8 cellular contexts compared by ENCODE assay signal in the genomic region with DNA sequence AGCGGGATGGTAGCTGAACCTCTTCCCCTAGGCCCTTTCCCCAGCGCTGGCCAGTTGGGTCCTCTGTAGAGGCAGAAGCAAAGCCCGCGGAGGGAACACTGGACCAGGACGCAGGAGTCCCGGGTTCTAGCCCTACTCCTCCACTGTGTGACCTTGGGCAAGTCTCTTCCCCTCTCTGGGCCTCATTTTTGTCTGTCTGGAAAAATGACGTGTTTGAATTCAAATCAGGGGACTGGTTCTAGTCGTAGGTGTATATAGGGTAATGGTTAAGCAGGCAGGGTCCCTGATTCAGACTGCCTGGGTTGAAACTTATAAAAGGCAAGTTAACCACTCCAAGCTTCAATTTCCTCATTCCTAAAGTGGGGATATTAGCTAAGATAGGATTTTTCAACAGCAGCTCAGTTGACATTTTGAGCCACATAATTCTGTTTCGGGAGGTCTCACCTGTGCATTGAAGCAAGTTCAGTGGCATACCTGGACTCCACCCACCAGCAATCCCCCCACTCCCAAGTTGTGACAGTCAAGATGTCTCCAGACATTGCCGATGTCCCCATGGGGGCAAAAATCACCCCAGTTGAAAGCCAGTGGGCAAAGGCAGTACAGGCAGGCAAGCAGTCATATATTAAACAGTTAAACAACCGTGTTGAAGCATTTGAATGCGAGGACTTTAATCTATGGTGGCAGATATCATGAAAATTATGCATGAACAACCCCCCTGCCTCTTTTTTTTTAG. TPM values are rescaled to one million over a fixed set of nuclear protein-coding genes. Genes with fewer than 3 reads are reported as not detected.
DNase-seq lines count a peak whose midpoint lies in the region; ATAC-seq, FAIRE-seq and TF ChIP-seq lines count a peak whose summit lies in the region.

No MANE protein-coding gene starts in this region.

- 33% methylated on average over 12 of the region's 12 CpGs; no CpG with 5 or more reads in 1 of the 2 experiments for WGBS in H1 (ENCODE audit: extremely low coverage in 1 of 2, insufficient coverage in 1 of 2, insufficient read length in 1 of 2, insufficient replicate concordance in 2 of 2, low coverage in 1 of 2, low lambda C conversion rate in 2 of 2, missing lambda C conversion rate in 1 of 2), 2 experiments

- CTCF ChIA-PET in H1 (lab: Charles Lee; ENCODE audit: partially characterized antibody), result interaction anchor here (0.6 to 2.8 kb wide), 7 partner anchors 8 to 27 kb away, joined by 3 to 8 read pairs (median 3); no protein-coding TSS in a partner anchor

- H2BK5ac ChIP-seq in H1 (ENCODE audit: low read depth, low read length), result no peak overlapping the region

- no peak overlapping the region; the same call in 1 of the 2 replicates for H2BK12ac ChIP-seq in H1 (ENCODE audit: low read depth, low read length)

- no peak for TF ChIP-seq RAD21 in H1 (IDR thresholded peaks at IDR 0.05 in 1 of 2, conservative IDR thresholded peaks at IDR 0.05 in 1 of 2; ENCODE audit: low read depth in 2 of 2, low read length in 2 of 2)

- ATAC-seq in RWPE2 (ENCODE audit: low read depth), result no peak
- ATAC-seq in HG03565 (IDR thresholded peaks at IDR 0.05; ENCODE audit: unreplicated experiment), result no peak

- H3K79me2 ChIP-seq in H1 (ENCODE audit: control insufficient read depth in 1 of 2, insufficient read depth in 2 of 2, low read length in 2 of 2), result peaks cover 0 to 7% of the 10 kb centered on the region in 2 experiments; a peak in 1 of 4 replicates

- POLR2A ChIA-PET in H1 (lab: Charles Lee; ENCODE audit: partially characterized antibody), result interaction anchor here (0.7 to 5.3 kb wide), 18 partner anchors 8 to 157 kb away, joined by 3 to 32 read pairs (median 4); a partner anchor contains a TSS

- no peak overlapping the region for H3K14ac ChIP-seq in H1 (ENCODE audit: insufficient read length)

- H3K23me2 ChIP-seq in H1 (ENCODE audit: low read depth, low read length), result peaks cover 8% of the 10 kb centered on the region

- peak overlapping the region; percentile 5 to 61 (median 55) for H3K9ac ChIP-seq in H1 (replicated peaks in 1 of 4; ENCODE audit: extremely low read depth in 1 of 4, low read depth in 3 of 4, low read length in 3 of 4)

- H2AFZ ChIP-seq in H1 (ENCODE audit: low read length), result no peak overlapping the region

- peak overlapping the region; percentile 46 for H3K56ac ChIP-seq in H1 (replicated peaks; ENCODE audit: insufficient read length, low read depth, low read length)

- 0 out of 2 replicates have a peak overlapping the region, but pooled peaks have one; percentile 60 for H3K18ac ChIP-seq in H1 (ENCODE audit: extremely low read depth, low read length)

- TF ChIP-seq EP300 in H1 (IDR thresholded peaks at IDR 0.05; ENCODE audit: borderline replicate concordance in 1 of 2, low read depth in 2 of 2, low read length in 2 of 2), result no peak

- peaks cover 17% of the 10 kb centered on the region for H3K4me1 ChIP-seq in RWPE2 (ENCODE audit: insufficient read depth, poor library complexity, severe bottlenecking)
- H3K4me1 ChIP-seq in H1 (replicated peaks in 1 of 4; ENCODE audit: control insufficient read depth in 3 of 4, insufficient read depth in 4 of 4, low read length in 3 of 4), result peaks cover 0 to 10% (median 6%) of the 10 kb centered on the region in 4 experiments; a peak in 4 of 7 replicates
- peaks cover 15 to 28% of the 10 kb centered on the region in 2 experiments for H3K4me1 ChIP-seq in neutrophil (ENCODE audit: control insufficient read depth in 1 of 2, insufficient read depth in 1 of 2, low read depth in 1 of 2, low read length in 1 of 2)

- FAIRE-seq in GM19239 (lab: Jason Lieb, UNC) (peak; percentile 37), H1 (lab: Jason Lieb, UNC) (no peak)

- H2BK120ac ChIP-seq in H1 (replicated peaks; ENCODE audit: low read depth, low read length), result no peak overlapping the region

- peaks cover 18% of the 10 kb centered on the region for H3K36me3 ChIP-seq in RWPE2 (ENCODE audit: low read depth)
- H3K36me3 ChIP-seq in H1 (ENCODE audit: control insufficient read depth in 2 of 4, insufficient read depth in 4 of 4, low read length in 3 of 4), result no peaks in the 10 kb centered on the region
- H3K36me3 ChIP-seq in neutrophil, result no peaks in the 10 kb centered on the region

- H3K27me3 ChIP-seq in RWPE2 (ENCODE audit: insufficient read depth, poor library complexity, severe bottlenecking), result no peaks in the 10 kb centered on the region
- no peaks in the 10 kb centered on the region for H3K27me3 ChIP-seq in H1 (replicated peaks in 1 of 4; ENCODE audit: control insufficient read depth in 3 of 4, extremely low read depth in 1 of 4, insufficient read depth in 3 of 4, low read length in 3 of 4)
- H3K27me3 ChIP-seq in neutrophil, result no peaks in the 10 kb centered on the region

- no peak overlapping the region for H3K4ac ChIP-seq in H1 (replicated peaks; ENCODE audit: insufficient read length, low read depth, low read length)

- H4K5ac ChIP-seq in H1 (ENCODE audit: insufficient read length, low read depth, low read length), result no peak overlapping the region

- peak overlapping the region; percentile 81 for H4K91ac ChIP-seq in H1 (replicated peaks; ENCODE audit: insufficient read length, low read length)

- no peak for TF ChIP-seq POLR2A in H1 (IDR thresholded peaks at IDR 0.05; ENCODE audit: control extremely low read depth in 1 of 2, low read depth in 2 of 2, low read length in 2 of 2)

- H4K20me1 ChIP-seq in H1 (replicated peaks in 1 of 2; ENCODE audit: control insufficient read depth in 1 of 2, insufficient read depth in 2 of 2, low read length in 2 of 2), result peaks cover 0 to 4% of the 10 kb centered on the region in 2 experiments

- H2AK5ac ChIP-seq in H1 (ENCODE audit: low read depth, low read length), result no peak overlapping the region

- TF ChIP-seq CTCF in RWPE2 (IDR thresholded peaks at IDR 0.05; ENCODE audit: poor library complexity, severe bottlenecking) (no peak), H1 (IDR thresholded peaks at IDR 0.05; ENCODE audit: control extremely low read depth in 1 of 3, insufficient read depth in 1 of 3, low read depth in 1 of 3, low read length in 3 of 3) (no peak), neutrophil (IDR thresholded peaks at IDR 0.05) (no peak)

- H3K9me3 ChIP-seq in RWPE2 (ENCODE audit: severe bottlenecking), result no peaks in the 10 kb centered on the region
- H3K9me3 ChIP-seq in H1 (ENCODE audit: insufficient read depth in 2 of 2, low read depth in 1 of 2, low read length in 1 of 2), result no peaks in the 10 kb centered on the region
- H3K9me3 ChIP-seq in neutrophil, result no peaks in the 10 kb centered on the region

- H3K79me1 ChIP-seq in H1 (ENCODE audit: low read depth, low read length), result no peaks in the 10 kb centered on the region

- H3K27ac ChIP-seq in RWPE2 (ENCODE audit: poor library complexity, severe bottlenecking) (peak overlapping the region; percentile 88), H1 (ENCODE audit: low read depth, low read length) (no peak overlapping the region), neutrophil (peak overlapping the region; percentile 65)

- peak overlapping the region; percentile 78 to 79 for H3K4me2 ChIP-seq in H1 (ENCODE audit: insufficient read depth in 1 of 2, low read depth in 2 of 2, low read length in 2 of 2)

- H2BK15ac ChIP-seq in H1 (ENCODE audit: low read length), result no peak overlapping the region

- no peak overlapping the region for H4K8ac ChIP-seq in H1 (ENCODE audit: extremely low read depth, insufficient read depth, low read length)

- DNase-seq in GM19239 (ENCODE audit: insufficient read length, low spot score) (no peak), RWPE2 (ENCODE audit: low spot score) (no peak), H1 (ENCODE audit: low read depth in 1 of 2, low spot score in 2 of 2) (peak in 1 of 2 experiments; percentile 53), iPS-NIHi11 (ENCODE audit: low spot score) (no peak), T-helper 9 cell (no peak), GF-D8 (lab: John Stamatoyannopoulos, UW) (no peak)

- H3K4me3 ChIP-seq in RWPE2 (ENCODE audit: severe bottlenecking) (peak overlapping the region; percentile 72), H1 (ENCODE audit: extremely low read depth in 1 of 4, insufficient read depth in 2 of 4, low read depth in 3 of 4, low read length in 4 of 4) (peak overlapping the region; percentile 69 to 84 (median 74)), neutrophil (ENCODE audit: low read depth in 1 of 2, low read length in 1 of 2) (peak overlapping the region; percentile 62 to 75)

- no peak overlapping the region for H2BK20ac ChIP-seq in H1 (ENCODE audit: low read length)

- no peak overlapping the region for H3K23ac ChIP-seq in H1 (ENCODE audit: insufficient read length)

TF ChIP-seq in H1, 55 proteins besides CTCF, POLR2A, EP300 and RAD21 (continues in another document):
- TF ChIP-seq CHD1 (IDR thresholded peaks at IDR 0.05; ENCODE audit: low read depth, low read length), result no peak
- no peak for TF ChIP-seq CHD2 (IDR thresholded peaks at IDR 0.05; ENCODE audit: low read length)

RNA-seq across cellular contexts. Expression of a gene that starts 0.9 kb away (rescaled TPM):
- 18.1 and 21.4 TPM in 2 replicates for total RNA-seq in H1 (2021; fragmentation: NEBNext Ultra II Directional; extraction: Animal tissue kit (Norgen Biotek cat#: 25700))
- polyA plus RNA-seq in H1 (2011; rRNA removed), result 14.9 and 22.7 TPM in 2 replicates
- 13.7 TPM for polyA plus RNA-seq in H1 (2011; cell fraction: cytosol; rRNA removed)
- 83.7 TPM for polyA plus RNA-seq in H1 (2011; cell fraction: nucleus; rRNA removed)
- polyA plus RNA-seq in H1 (2012, experiment 1 of 2), result 13.6 to 25.4 TPM (median 22.3 TPM) in 4 replicates
- 9.8 TPM for polyA plus RNA-seq in H1 (2012, experiment 2 of 2)
- polyA plus RNA-seq in H1 (2013, experiment 1 of 2), result 16.1 TPM
- 15.3 TPM for polyA plus RNA-seq in H1 (2013, experiment 2 of 2)
- 18.5 and 20.8 TPM in 2 replicates for polyA minus RNA-seq in H1 (2011; rRNA and poly(A)+ RNA removed)
- polyA minus RNA-seq in H1 (2011; cell fraction: cytosol; rRNA and poly(A)+ RNA removed), result 15.6 TPM
- 40.6 TPM for polyA minus RNA-seq in H1 (2011; cell fraction: nucleus; rRNA and poly(A)+ RNA removed)

RNA-seq across cellular contexts. Expression of a gene that starts 36.6 kb away (rescaled TPM):
- total RNA-seq in H1 (2021; fragmentation: NEBNext Ultra II Directional; extraction: Animal tissue kit (Norgen Biotek cat#: 25700)), result 25.8 and 26.4 TPM in 2 replicates
- polyA plus RNA-seq in H1 (2011; rRNA removed), result 24.1 and 31.0 TPM in 2 replicates
- polyA plus RNA-seq in H1 (2011; cell fraction: cytosol; rRNA removed), result 25.4 TPM
- polyA plus RNA-seq in H1 (2011; cell fraction: nucleus; rRNA removed), result 19.1 TPM
- polyA plus RNA-seq in H1 (2012, experiment 1 of 2), result 21.0 to 23.7 TPM (median 23.5 TPM) in 4 replicates
- polyA plus RNA-seq in H1 (2012, experiment 2 of 2), result 32.3 TPM
- polyA plus RNA-seq in H1 (2013, experiment 1 of 2), result 16.0 TPM
- polyA plus RNA-seq in H1 (2013, experiment 2 of 2), result 16.6 TPM
- polyA minus RNA-seq in H1 (2011; rRNA and poly(A)+ RNA removed), result 10.5 and 15.2 TPM in 2 replicates
- 12.2 TPM for polyA minus RNA-seq in H1 (2011; cell fraction: cytosol; rRNA and poly(A)+ RNA removed)
- 19.0 TPM for polyA minus RNA-seq in H1 (2011; cell fraction: nucleus; rRNA and poly(A)+ RNA removed)

RNA-seq across cellular contexts. Expression of a gene that starts 36.9 kb away (rescaled TPM):
- 112 and 113 TPM in 2 replicates for total RNA-seq in H1 (2021; fragmentation: NEBNext Ultra II Directional; extraction: Animal tissue kit (Norgen Biotek cat#: 25700))
- 64.9 and 98.5 TPM in 2 replicates for polyA plus RNA-seq in H1 (2011; rRNA removed)
- 104 TPM for polyA plus RNA-seq in H1 (2011; cell fraction: cytosol; rRNA removed)
- 85.4 TPM for polyA plus RNA-seq in H1 (2011; cell fraction: nucleus; rRNA removed)
- polyA plus RNA-seq in H1 (2012, experiment 1 of 2), result 58.9 to 84.2 TPM (median 67.7 TPM) in 4 replicates
- 47.5 TPM for polyA plus RNA-seq in H1 (2012, experiment 2 of 2)
- 60.7 TPM for polyA plus RNA-seq in H1 (2013, experiment 1 of 2)
- polyA plus RNA-seq in H1 (2013, experiment 2 of 2), result 54.4 TPM
- polyA minus RNA-seq in H1 (2011; rRNA and poly(A)+ RNA removed), result 47.0 and 60.0 TPM in 2 replicates
- polyA minus RNA-seq in H1 (2011; cell fraction: cytosol; rRNA and poly(A)+ RNA removed), result 44.5 TPM
- polyA minus RNA-seq in H1 (2011; cell fraction: nucleus; rRNA and poly(A)+ RNA removed), result 37.9 TPM
